ENCODE assay signal across 11 cellular contexts in the genomic region with DNA sequence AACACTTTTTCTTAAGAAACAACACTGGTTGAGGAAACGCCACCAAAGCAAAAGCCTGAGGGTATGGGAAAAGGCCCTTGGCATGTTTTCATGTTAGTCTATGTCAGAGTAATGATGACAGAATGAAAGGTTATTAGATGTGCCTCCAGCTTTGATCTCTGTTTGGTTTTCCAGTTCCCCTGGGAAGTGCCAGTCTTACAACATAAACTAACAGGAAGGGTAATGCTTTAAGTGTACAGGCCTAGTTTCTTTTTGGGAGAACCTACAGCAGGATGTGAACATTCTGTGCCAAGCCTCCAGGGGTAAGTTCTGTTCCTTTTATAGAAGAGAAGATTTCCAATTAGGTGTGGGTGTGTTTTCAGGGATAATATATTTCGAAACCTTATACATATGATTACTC.
DNase-seq lines count a peak whose midpoint lies in the region; ATAC-seq, FAIRE-seq and TF ChIP-seq lines count a peak whose summit lies in the region.
"Had no signal": no experiment of that assay in that cellular context is flagged by ENCODE, and none has a peak within 500 bp of the region (broad histone marks: within the 10 kb centered on the region; RNA-seq: fewer than 3 reads in every experiment).

No MANE protein-coding gene starts in this region.

- H3K4me1 ChIP-seq in rectal smooth muscle tissue (ENCODE audit: control insufficient read depth, insufficient read depth, low read length): peaks cover 11% of the 10 kb centered on the region

- no peak for FAIRE-seq in RCC 7860 (lab: Jason Lieb, UNC)

- TF ChIP-seq CTCF in fibroblast of the aortic adventitia (IDR thresholded peaks at IDR 0.05; ENCODE audit: insufficient read depth, low read length): no peak

- H3K27me3 ChIP-seq in rectal smooth muscle tissue (ENCODE audit: control insufficient read depth, insufficient read depth, low read length): no peaks in the 10 kb centered on the region

- H3K4me3 ChIP-seq in fibroblast of the aortic adventitia (ENCODE audit: low read depth, low read length) (no peak overlapping the region), rectal smooth muscle tissue (ENCODE audit: low read length) (no peak overlapping the region)

- no peak overlapping the region for H3K9ac ChIP-seq in rectal smooth muscle tissue (ENCODE audit: low read length)

- H3K27ac ChIP-seq in rectal smooth muscle tissue (ENCODE audit: low read depth, low read length): peak overlapping the region; percentile 25

- DNase-seq in DMS153 treated with DMSO at 0.1 percent for 48 hours (lab: John Stamatoyannopoulos, UW; ENCODE audit: unreplicated experiment) (peak; percentile 25), fibroblast of the aortic adventitia (ENCODE audit: low read depth) (peak; percentile 89), RCC 7860 (ENCODE audit: low spot score) (no peak), GOT3 (lab: John Stamatoyannopoulos, UW) (no peak)
- no peak for DNase-seq in activated CD4-positive, CD25-positive, alpha-beta regulatory T cell (lab: John Stamatoyannopoulos, UW)
- DNase-seq: activated CD4-positive, alpha-beta memory T cell treated with anti-CD3 and anti-CD28 coated beads for 36 hours; effector memory CD8-positive, alpha-beta T cell; NCI-H446 treated with DMSO at 0.1 percent for 48 hours had no signal

- ATAC-seq in SK-N-SH treated with all-trans-retinoic acid at 6 μM for 48 hours (peak; percentile 21; the same call in 2 of the 3 replicates), GM19023 (IDR thresholded peaks at IDR 0.05; ENCODE audit: unreplicated experiment) (no peak)
- ATAC-seq: effector memory CD8-positive, alpha-beta T cell had no signal

- H3K36me3 ChIP-seq in rectal smooth muscle tissue (ENCODE audit: control insufficient read depth, insufficient read depth, low read length): no peaks in the 10 kb centered on the region

TF ChIP-seq in SK-N-SH treated with all-trans-retinoic acid at 6 μM for 48 hours, 23 proteins besides CTCF, POLR2A, EP300 and RAD21:
- no peak for TF ChIP-seq CSDC2 (CRISPR knock-in tag; IDR thresholded peaks at IDR 0.05)
- TF ChIP-seq OSR1 (CRISPR knock-in tag; IDR thresholded peaks at IDR 0.05): no peak
- no peak for TF ChIP-seq ZC3H10 (CRISPR knock-in tag; IDR thresholded peaks at IDR 0.05)
- no peak for TF ChIP-seq ZNF565 (CRISPR knock-in tag; conservative IDR thresholded peaks at IDR 0.05; ENCODE audit: low read depth)

Comparison
In these comparisons a context has a peak if more than half of its experiments do, and no peak if none do; other contexts are left out.
1. DNase-seq: peak in DMS153 treated with DMSO at 0.1 percent for 48 hours (single experiment) and fibroblast of the aortic adventitia (single experiment); none in RCC 7860 (single experiment), activated CD4-positive, CD25-positive, alpha-beta regulatory T cell (0 of 4) and GOT3 (single experiment).